In genomic region chr4:118755438-118756226, GRCh38 we compare ENCODE assay signal across 1 cellular context.
TF ChIP-seq lines count a peak whose summit lies in the region.

No MANE protein-coding gene starts in this region.

TF ChIP-seq in IMR-90, 13 proteins besides CTCF, POLR2A, EP300 and RAD21:
- TF ChIP-seq CHD1 (IDR thresholded peaks at IDR 0.05; ENCODE audit: low read depth, low read length) (no peak), CEBPB (IDR thresholded peaks at IDR 0.05; ENCODE audit: low read depth, low read length) (no peak)
